In the genomic region with DNA sequence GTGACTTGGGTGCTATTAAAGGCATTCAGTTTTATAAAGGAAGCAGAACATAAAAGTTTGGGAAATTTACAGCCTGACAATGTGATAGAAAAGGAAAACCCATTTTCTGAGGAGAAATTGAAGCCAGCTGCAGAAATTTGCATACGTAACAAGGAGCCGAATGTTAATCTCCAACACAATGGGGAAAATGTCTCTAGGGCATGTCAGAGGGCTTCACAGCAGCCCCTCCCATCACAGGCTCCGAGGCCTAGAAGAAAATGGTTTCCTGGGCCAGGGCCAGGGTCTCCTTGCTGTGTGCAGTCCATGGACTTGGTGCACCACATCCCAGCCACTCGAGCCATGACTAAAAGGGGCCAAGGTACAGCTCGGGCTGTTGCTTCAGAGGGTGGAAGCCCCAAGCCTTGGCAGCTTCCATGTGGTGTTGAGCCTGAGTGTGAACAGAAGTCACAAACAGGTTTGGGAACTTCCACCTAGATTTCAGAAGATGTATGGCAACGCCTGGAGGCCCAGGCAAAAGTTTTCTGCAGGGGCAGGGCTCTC, we compare ENCODE assay signal across 33 cellular contexts. TPM values are rescaled to one million over a fixed set of nuclear protein-coding genes. Genes with fewer than 3 reads are reported as not detected.
"Had no signal": no experiment of that assay in that cellular context is flagged by ENCODE, and none has a peak within 500 bp of the region (broad histone marks: within the 10 kb centered on the region; RNA-seq: fewer than 3 reads in every experiment).

No MANE protein-coding gene starts in this region.

- H3K4me1 Mint-ChIP-seq: activated B cell treated with CpG ODN at 0.5 μM for 24 hours; activated CD4-positive, alpha-beta T cell treated with anti-CD3 and anti-CD28 coated beads for 36 hours; activated CD4-positive, alpha-beta T cell treated with anti-CD3 and anti-CD28 coated beads, Interleukin-2, amount 10 ng/mL, durations not matched to agents 24 days and 14 days; activated CD8-positive, alpha-beta memory T cell treated with anti-CD3 and anti-CD28 coated beads, Interleukin-2, amount 10 ng/mL, durations not matched to agents 7 days and 5 days; activated naive CD4-positive, alpha-beta T cell treated with anti-CD3 and anti-CD28 coated beads, Interleukin-2, amount 50 U/mL, for 24 hours; activated naive CD8-positive, alpha-beta T cell treated with anti-CD3 and anti-CD28 coated beads for 36 hours; central memory CD8-positive, alpha-beta T cell; T-helper 17 cell had no signal

- H3K27me3 Mint-ChIP-seq: activated B cell treated with CpG ODN at 0.5 μM for 24 hours had no signal

- H3K4me3 Mint-ChIP-seq: activated B cell treated with CpG ODN at 0.5 μM for 24 hours; activated CD4-positive, alpha-beta memory T cell treated with anti-CD3 and anti-CD28 coated beads for 36 hours; activated CD4-positive, alpha-beta T cell treated with anti-CD3 and anti-CD28 coated beads for 36 hours; activated CD4-positive, alpha-beta T cell treated with anti-CD3 and anti-CD28 coated beads, Interleukin-2, amount 10 ng/mL, durations not matched to agents 24 days and 14 days; activated CD8-positive, alpha-beta memory T cell treated with anti-CD3 and anti-CD28 coated beads, Interleukin-2, amount 10 ng/mL, durations not matched to agents 7 days and 5 days; activated CD8-positive, alpha-beta T cell treated with anti-CD3 and anti-CD28 coated beads, Interleukin-2, amount 10 ng/mL, durations not matched to agents 7 days and 5 days; activated naive CD4-positive, alpha-beta T cell treated with anti-CD3 and anti-CD28 coated beads for 36 hours; activated naive CD4-positive, alpha-beta T cell treated with anti-CD3 and anti-CD28 coated beads, Interleukin-2, amount 50 U/mL, for 24 hours; activated naive CD8-positive, alpha-beta T cell treated with anti-CD3 and anti-CD28 coated beads for 36 hours; activated T-helper 1 cell treated with anti-CD3 and anti-CD28 coated beads, Interleukin-12 subunit alpha, Interleukin-12 subunit beta, Interleukin-2, Interleukin-4 antibody, amounts not matched to agents 30 ng/mL and 10 ng/mL and 1 ng/mL, durations not matched to agents 14 hours and 24 hours and 36 hours; central memory CD8-positive, alpha-beta T cell; effector memory CD8-positive, alpha-beta T cell; T-helper 17 cell; T-helper 2 cell treated with Interferon-gamma antibody and Interleukin-4, amounts not matched to agents 5 μg/mL and 100 μg/mL, for 36 hours had no signal

- H3K36me3 Mint-ChIP-seq: activated CD4-positive, alpha-beta memory T cell treated with anti-CD3 and anti-CD28 coated beads for 36 hours; activated CD8-positive, alpha-beta memory T cell treated with anti-CD3 and anti-CD28 coated beads, Interleukin-2, amount 10 ng/mL, durations not matched to agents 7 days and 5 days; activated naive CD4-positive, alpha-beta T cell treated with anti-CD3 and anti-CD28 coated beads, Interleukin-2, amount 50 U/mL, for 24 hours; activated naive CD8-positive, alpha-beta T cell treated with anti-CD3 and anti-CD28 coated beads for 36 hours had no signal

- H3K9me3 ChIP-seq: esophagus muscularis mucosa, gastrocnemius medialis, heart left ventricle had no signal

- H3K9me3 Mint-ChIP-seq: activated B cell treated with CpG ODN at 0.5 μM for 24 hours; activated CD4-positive, alpha-beta memory T cell treated with anti-CD3 and anti-CD28 coated beads for 36 hours; activated CD4-positive, alpha-beta T cell treated with anti-CD3 and anti-CD28 coated beads, Interleukin-2, amount 10 ng/mL, durations not matched to agents 24 days and 14 days; activated naive CD4-positive, alpha-beta T cell treated with anti-CD3 and anti-CD28 coated beads for 36 hours; activated naive CD8-positive, alpha-beta T cell treated with anti-CD3 and anti-CD28 coated beads for 36 hours; activated T-helper 1 cell treated with anti-CD3 and anti-CD28 coated beads, Interleukin-12 subunit alpha, Interleukin-12 subunit beta, Interleukin-2, Interleukin-4 antibody, amounts not matched to agents 30 ng/mL and 10 ng/mL and 1 ng/mL, durations not matched to agents 14 hours and 24 hours and 36 hours; activated T-helper 2 cell treated with anti-CD3 and anti-CD28 coated beads, Interferon-gamma antibody, Interleukin-2, Interleukin-4, amounts not matched to agents 10 μg/mL and 5 μg/mL and 100 μg/mL, durations not matched to agents 14 hours and 24 hours and 36 hours; T-helper 2 cell treated with Interferon-gamma antibody and Interleukin-4, amounts not matched to agents 5 μg/mL and 100 μg/mL, for 36 hours had no signal

- ATAC-seq: activated CD4-positive, alpha-beta T cell treated with anti-CD3 and anti-CD28 coated beads for 36 hours; activated CD4-positive, CD25-positive, alpha-beta regulatory T cell treated with anti-CD3 and anti-CD28 coated beads, Interleukin-2, amount 50 U/mL, for 24 hours; activated CD8-positive, alpha-beta memory T cell treated with anti-CD3 and anti-CD28 coated beads, Interleukin-2, amount 10 ng/mL, durations not matched to agents 7 days and 5 days; activated CD8-positive, alpha-beta T cell treated with anti-CD3 and anti-CD28 coated beads, Interleukin-2, amount 10 ng/mL, durations not matched to agents 7 days and 5 days; effector memory CD8-positive, alpha-beta T cell; foreskin keratinocyte; gastrocnemius medialis; heart left ventricle; T-helper 17 cell had no signal

- H3K4me1 ChIP-seq: esophagus muscularis mucosa, foreskin keratinocyte, gastrocnemius medialis, heart left ventricle had no signal

- H3K27ac ChIP-seq: brain microvascular endothelial cell, esophagus muscularis mucosa, foreskin keratinocyte, gastrocnemius medialis, heart left ventricle, WERI-Rb-1 had no signal

- H3K27me3 ChIP-seq: brain microvascular endothelial cell, esophagus muscularis mucosa, foreskin keratinocyte, gastrocnemius medialis had no signal

- DNase-seq: activated B cell treated with CpG ODN at 0.5 μM for 24 hours; activated CD4-positive, alpha-beta memory T cell treated with anti-CD3 and anti-CD28 coated beads for 36 hours; activated CD4-positive, alpha-beta T cell treated with anti-CD3 and anti-CD28 coated beads for 36 hours; activated CD4-positive, alpha-beta T cell treated with anti-CD3 and anti-CD28 coated beads, Interleukin-2, amount 10 ng/mL, durations not matched to agents 24 days and 14 days; activated CD8-positive, alpha-beta memory T cell treated with anti-CD3 and anti-CD28 coated beads, Interleukin-2, amount 10 ng/mL, durations not matched to agents 7 days and 5 days; activated CD8-positive, alpha-beta memory T cell treated with anti-CD3 and anti-CD28 coated beads, Interleukin-2, amount 50 U/mL, for 4 hours; activated CD8-positive, alpha-beta T cell treated with anti-CD3 and anti-CD28 coated beads, Interleukin-2, amount 10 ng/mL, durations not matched to agents 7 days and 5 days; activated effector memory CD4-positive, alpha-beta T cell treated with anti-CD3 and anti-CD28 coated beads, Interleukin-2, amount 50 U/mL, for 16 hours; activated naive CD4-positive, alpha-beta T cell treated with anti-CD3 and anti-CD28 coated beads for 36 hours; activated naive CD8-positive, alpha-beta T cell treated with anti-CD3 and anti-CD28 coated beads for 36 hours; activated T-cell treated with anti-CD3 and anti-CD28 coated beads, Interleukin-2, amount 50 U/mL, for 1 hour; activated T-cell treated with anti-CD3 and anti-CD28 coated beads, Interleukin-2, amount 50 U/mL, for 48 hours; brain microvascular endothelial cell; cortex of kidney; dermis blood vessel endothelial cell; effector CD4-positive, alpha-beta T cell; effector memory CD8-positive, alpha-beta T cell; erythroblast; foreskin keratinocyte; gastrocnemius medialis; glutamatergic neuron; heart left ventricle; T-helper 1 cell; T-helper 17 cell; T1000; WERI-Rb-1 had no signal

- H3K27ac Mint-ChIP-seq: activated B cell treated with CpG ODN at 0.5 μM for 24 hours; activated CD4-positive, alpha-beta memory T cell treated with anti-CD3 and anti-CD28 coated beads for 36 hours; activated CD4-positive, alpha-beta T cell treated with anti-CD3 and anti-CD28 coated beads for 36 hours; activated CD4-positive, alpha-beta T cell treated with anti-CD3 and anti-CD28 coated beads, Interleukin-2, amount 10 ng/mL, durations not matched to agents 24 days and 14 days; activated CD8-positive, alpha-beta memory T cell treated with anti-CD3 and anti-CD28 coated beads, Interleukin-2, amount 10 ng/mL, durations not matched to agents 7 days and 5 days; activated CD8-positive, alpha-beta T cell treated with anti-CD3 and anti-CD28 coated beads, Interleukin-2, amount 10 ng/mL, durations not matched to agents 7 days and 5 days; activated naive CD4-positive, alpha-beta T cell treated with anti-CD3 and anti-CD28 coated beads for 36 hours; activated naive CD4-positive, alpha-beta T cell treated with anti-CD3 and anti-CD28 coated beads, Interleukin-2, amount 50 U/mL, for 24 hours; activated naive CD8-positive, alpha-beta T cell treated with anti-CD3 and anti-CD28 coated beads for 36 hours; activated T-helper 1 cell treated with anti-CD3 and anti-CD28 coated beads, Interleukin-12 subunit alpha, Interleukin-12 subunit beta, Interleukin-2, Interleukin-4 antibody, amounts not matched to agents 30 ng/mL and 10 ng/mL and 1 ng/mL, durations not matched to agents 14 hours and 24 hours and 36 hours; activated T-helper 2 cell treated with anti-CD3 and anti-CD28 coated beads, Interferon-gamma antibody, Interleukin-2, Interleukin-4, amounts not matched to agents 10 μg/mL and 5 μg/mL and 100 μg/mL, durations not matched to agents 14 hours and 24 hours and 36 hours; effector memory CD8-positive, alpha-beta T cell; T-helper 17 cell; T-helper 2 cell treated with Interferon-gamma antibody and Interleukin-4, amounts not matched to agents 5 μg/mL and 100 μg/mL, for 36 hours had no signal

- H3K4me3 ChIP-seq: esophagus muscularis mucosa, gastrocnemius medialis, heart left ventricle had no signal

- H3K36me3 ChIP-seq: brain microvascular endothelial cell, esophagus muscularis mucosa, gastrocnemius medialis, heart left ventricle, WERI-Rb-1 had no signal

RNA-seq across cellular contexts. Expression of gene TOM1L1, which starts 23.9 kb away (rescaled TPM):
- total RNA-seq: activated B cell treated with CpG ODN at 0.5 μM for 24 hours; activated CD8-positive, alpha-beta T cell treated with anti-CD3 and anti-CD28 coated beads, Interleukin-2, amount 10 ng/mL, durations not matched to agents 7 days and 5 days had no signal
